17 cellular contexts compared by ENCODE assay signal in the genomic region with DNA sequence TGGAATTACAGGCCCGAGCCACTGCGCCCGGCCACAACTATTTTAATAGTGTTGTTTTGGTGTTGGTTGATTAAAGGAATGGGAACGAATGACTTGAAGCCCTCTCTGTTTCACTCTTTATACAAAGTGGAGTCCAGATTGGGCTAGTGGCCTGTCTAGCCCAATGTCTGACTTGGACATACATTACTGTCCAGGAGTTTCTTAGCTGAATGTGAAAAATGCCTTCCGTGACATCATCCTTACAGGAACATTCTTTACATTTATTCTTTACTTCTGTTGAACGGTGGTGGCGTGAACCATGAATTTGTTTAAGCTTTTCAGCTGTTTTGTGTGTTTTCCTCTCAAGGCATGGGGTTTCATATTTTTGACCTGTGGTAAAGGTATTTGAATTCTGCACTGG. TPM values are rescaled to one million over a fixed set of nuclear protein-coding genes. Genes with fewer than 3 reads are reported as not detected.
A peak's percentile ranks its signal among the peaks of the same experiment; 100 is the strongest.
DNase-seq lines count a peak whose midpoint lies in the region; ATAC-seq and TF ChIP-seq lines count a peak whose summit lies in the region.
"Had no signal": no experiment of that assay in that cellular context is flagged by ENCODE, and none has a peak within 500 bp of the region (broad histone marks: within the 10 kb centered on the region; RNA-seq: fewer than 3 reads in every experiment).

No MANE protein-coding gene starts in this region.

- no peaks in the 10 kb centered on the region for H4K20me1 ChIP-seq in OCI-LY1 (ENCODE audit: insufficient read depth, low read length)

- 63 to 69% (median 69%) methylated on average over 7 of the region's 7 CpGs for WGBS in psoas muscle, 3 donors
- WGBS in ovary, 3 donors = 71 to 74% (median 74%) methylated on average over 7 of the region's 7 CpGs

- H3K9me3 ChIP-seq in OCI-LY1 (ENCODE audit: low read length) = no peaks in the 10 kb centered on the region
- no peaks in the 10 kb centered on the region for H3K9me3 ChIP-seq in psoas muscle
- no peaks in the 10 kb centered on the region for H3K9me3 ChIP-seq in ovary
- H3K9me3 ChIP-seq: breast epithelium, left ventricle myocardium inferior had no signal

- H2AFZ ChIP-seq in OCI-LY1 (ENCODE audit: low read length) = no peak overlapping the region

- peaks cover 60% of the 10 kb centered on the region for H3K4me1 Mint-ChIP-seq in activated CD4-positive, alpha-beta T cell treated with anti-CD3 and anti-CD28 coated beads, Interleukin-2, amount 10 ng/mL, durations not matched to agents 24 days and 14 days
- peaks cover 68% of the 10 kb centered on the region for H3K4me1 Mint-ChIP-seq in activated CD4-positive, alpha-beta T cell treated with anti-CD3 and anti-CD28 coated beads, Interleukin-2, amount 10 ng/mL, durations not matched to agents 7 days and 5 days
- peaks cover 51% of the 10 kb centered on the region for H3K4me1 Mint-ChIP-seq in endothelial cell (ENCODE audit: unreplicated experiment)

- TF ChIP-seq POLR2A in ovary (IDR thresholded peaks at IDR 0.05) = no peak

- no peaks in the 10 kb centered on the region for H3F3A ChIP-seq in OCI-LY1 (ENCODE audit: insufficient read depth, low read length)

- H3K4me2 ChIP-seq in OCI-LY1 (ENCODE audit: low read length) = no peak overlapping the region; the same call in 1 of the 2 replicates

- no peak overlapping the region for H3K4me3 ChIP-seq in OCI-LY1 (ENCODE audit: low read depth, low read length, poor library complexity, severe bottlenecking)
- peak overlapping the region; percentile 6 for H3K4me3 ChIP-seq in psoas muscle
- no peak overlapping the region for H3K4me3 ChIP-seq in ovary
- H3K4me3 ChIP-seq: breast epithelium, left ventricle myocardium inferior had no signal

- peaks cover 43% of the 10 kb centered on the region for H3K36me3 Mint-ChIP-seq in activated CD4-positive, alpha-beta T cell treated with anti-CD3 and anti-CD28 coated beads, Interleukin-2, amount 10 ng/mL, durations not matched to agents 24 days and 14 days (ENCODE audit: low read depth)
- peaks cover 35% of the 10 kb centered on the region for H3K36me3 Mint-ChIP-seq in activated CD4-positive, alpha-beta T cell treated with anti-CD3 and anti-CD28 coated beads, Interleukin-2, amount 10 ng/mL, durations not matched to agents 7 days and 5 days (ENCODE audit: low read depth)
- peaks cover 19% of the 10 kb centered on the region for H3K36me3 Mint-ChIP-seq in endothelial cell (ENCODE audit: low read depth, unreplicated experiment)

- H3K27me3 Mint-ChIP-seq in activated CD4-positive, alpha-beta T cell treated with anti-CD3 and anti-CD28 coated beads, Interleukin-2, amount 10 ng/mL, durations not matched to agents 24 days and 14 days = no peaks in the 10 kb centered on the region
- no peaks in the 10 kb centered on the region for H3K27me3 Mint-ChIP-seq in activated CD4-positive, alpha-beta T cell treated with anti-CD3 and anti-CD28 coated beads, Interleukin-2, amount 10 ng/mL, durations not matched to agents 7 days and 5 days
- H3K27me3 Mint-ChIP-seq in endothelial cell (ENCODE audit: unreplicated experiment) = peaks cover 6% of the 10 kb centered on the region

- peaks cover 12% of the 10 kb centered on the region for H3K36me3 ChIP-seq in OCI-LY1 (ENCODE audit: insufficient read depth, low read length)
- peaks cover 0 to 2% of the 10 kb centered on the region in 2 donors for H3K36me3 ChIP-seq in psoas muscle (ENCODE audit: insufficient read depth in 1 of 2, low read depth in 1 of 2)
- no peaks in the 10 kb centered on the region for H3K36me3 ChIP-seq in ovary
- H3K36me3 ChIP-seq: breast epithelium, left ventricle myocardium inferior had no signal

- H3K79me2 ChIP-seq in OCI-LY1 (ENCODE audit: insufficient read depth, low read length) = peaks cover 99% of the 10 kb centered on the region

- H3K9me3 Mint-ChIP-seq in activated CD4-positive, alpha-beta T cell treated with anti-CD3 and anti-CD28 coated beads, Interleukin-2, amount 10 ng/mL, durations not matched to agents 24 days and 14 days = no peaks in the 10 kb centered on the region
- no peaks in the 10 kb centered on the region for H3K9me3 Mint-ChIP-seq in activated CD4-positive, alpha-beta T cell treated with anti-CD3 and anti-CD28 coated beads, Interleukin-2, amount 10 ng/mL, durations not matched to agents 7 days and 5 days
- no peaks in the 10 kb centered on the region for H3K9me3 Mint-ChIP-seq in endothelial cell (ENCODE audit: unreplicated experiment)

- ATAC-seq in psoas muscle = no peak

- TF ChIP-seq CTCF in OCI-LY1 (IDR thresholded peaks at IDR 0.05; ENCODE audit: low read length) (no peak), endothelial cell (IDR thresholded peaks at IDR 0.05; ENCODE audit: unreplicated experiment) (no peak), psoas muscle (IDR thresholded peaks at IDR 0.05) (no peak), ovary (IDR thresholded peaks at IDR 0.05) (no peak)

- no peaks in the 10 kb centered on the region for H3K9me2 ChIP-seq in OCI-LY1 (ENCODE audit: low read depth, low read length)

- peak overlapping the region; percentile 30 for H3K27ac Mint-ChIP-seq in activated CD4-positive, alpha-beta T cell treated with anti-CD3 and anti-CD28 coated beads, Interleukin-2, amount 10 ng/mL, durations not matched to agents 24 days and 14 days
- no peak overlapping the region for H3K27ac Mint-ChIP-seq in activated CD4-positive, alpha-beta T cell treated with anti-CD3 and anti-CD28 coated beads, Interleukin-2, amount 10 ng/mL, durations not matched to agents 7 days and 5 days
- peak overlapping the region; percentile 28 for H3K27ac Mint-ChIP-seq in endothelial cell (ENCODE audit: unreplicated experiment)

- peak overlapping the region; percentile 41 for H3K4me3 Mint-ChIP-seq in activated CD4-positive, alpha-beta T cell treated with anti-CD3 and anti-CD28 coated beads, Interleukin-2, amount 10 ng/mL, durations not matched to agents 24 days and 14 days
- H3K4me3 Mint-ChIP-seq in activated CD4-positive, alpha-beta T cell treated with anti-CD3 and anti-CD28 coated beads, Interleukin-2, amount 10 ng/mL, durations not matched to agents 7 days and 5 days = no peak overlapping the region
- peak overlapping the region; percentile 78 for H3K4me3 Mint-ChIP-seq in endothelial cell (ENCODE audit: unreplicated experiment)

- no peak for DNase-seq in activated CD4-positive, alpha-beta T cell treated with anti-CD3 and anti-CD28 coated beads, Interleukin-2, amount 10 ng/mL, durations not matched to agents 24 days and 14 days
- no peak for DNase-seq in activated CD4-positive, alpha-beta T cell treated with anti-CD3 and anti-CD28 coated beads, Interleukin-2, amount 10 ng/mL, durations not matched to agents 7 days and 5 days
- DNase-seq in endothelial cell (ENCODE audit: low spot score) (no peak), psoas muscle (no peak), cerebellar cortex (ENCODE audit: low spot score) (no peak), ovary (no peak), iPS-NIHi7 (ENCODE audit: extremely low spot score) (no peak)
- DNase-seq: activated T-cell treated with anti-CD3 and anti-CD28 coated beads, Interleukin-2, amount 50 U/mL, for 48 hours; DMS153; hypothalamus; left ventricle myocardium inferior; NCI-H1092; NCI-H2171 treated with DMSO at 0.1 percent for 48 hours; nucleus accumbens had no signal

- POLR2A ChIA-PET in activated CD4-positive, alpha-beta T cell treated with anti-CD3 and anti-CD28 coated beads, Interleukin-2, amount 10 ng/mL, durations not matched to agents 7 days and 5 days (lab: Charles Lee) = interaction anchor here (0.6 kb wide), 1 partner anchor 43 kb away, joined by 3 read pairs; no protein-coding TSS in a partner anchor

- CTCF ChIA-PET in activated CD4-positive, alpha-beta T cell treated with anti-CD3 and anti-CD28 coated beads, Interleukin-2, amount 10 ng/mL, durations not matched to agents 7 days and 5 days (lab: Charles Lee) = no interaction called here

- no peaks in the 10 kb centered on the region for H3K27me3 ChIP-seq in OCI-LY1 (ENCODE audit: insufficient read depth, low read length)
- no peaks in the 10 kb centered on the region for H3K27me3 ChIP-seq in psoas muscle (ENCODE audit: insufficient read depth in 3 of 3, low read length in 2 of 3)
- H3K27me3 ChIP-seq in ovary = no peaks in the 10 kb centered on the region
- H3K27me3 ChIP-seq: breast epithelium had no signal

- H3K27ac ChIP-seq in OCI-LY1 (ENCODE audit: low read depth, low read length, poor library complexity, severe bottlenecking) = peak overlapping the region; percentile 57
- no peak overlapping the region for H3K27ac ChIP-seq in psoas muscle
- H3K27ac ChIP-seq in ovary = no peak overlapping the region
- H3K27ac ChIP-seq: left ventricle myocardium inferior, VCaP had no signal

- peaks cover 49% of the 10 kb centered on the region for H3K4me1 ChIP-seq in OCI-LY1 (ENCODE audit: insufficient read depth, low read length, severe bottlenecking)
- peaks cover 82% of the 10 kb centered on the region for H3K4me1 ChIP-seq in psoas muscle
- H3K4me1 ChIP-seq in ovary (ENCODE audit: insufficient read depth) = peaks cover 25% of the 10 kb centered on the region

- no peak overlapping the region for H3K9ac ChIP-seq in OCI-LY1 (ENCODE audit: low read length)

- no peak for TF ChIP-seq EP300 in ovary (IDR thresholded peaks at IDR 0.05)

- intact Hi-C loops in activated CD4-positive, alpha-beta T cell treated with anti-CD3 and anti-CD28 coated beads, Interleukin-2, amount 10 ng/mL, durations not matched to agents 24 days and 14 days (cut with micrococcal nuclease) = no loop called here
- intact Hi-C loops in psoas muscle (cut with DNase I) (loop anchor here in 1 of 2 donors (5.0 kb wide), 1 partner anchor 37 kb away; no protein-coding TSS in a partner anchor), ovary (cut with DNase I) (no loop called here)

RNA-seq across cellular contexts. Expression of gene RAC1, which starts 5.6 kb away (rescaled TPM):
- 172 and 176 TPM in 2 replicates for total RNA-seq in activated CD4-positive, alpha-beta T cell treated with anti-CD3 and anti-CD28 coated beads, Interleukin-2, amount 10 ng/mL, durations not matched to agents 24 days and 14 days
- total RNA-seq in activated CD4-positive, alpha-beta T cell treated with anti-CD3 and anti-CD28 coated beads, Interleukin-2, amount 10 ng/mL, durations not matched to agents 7 days and 5 days = 100 to 1,000 TPM; 170 to 187 TPM
- total RNA-seq in endothelial cell (ENCODE audit: unreplicated experiment) (307 TPM), psoas muscle (100 to 1,000 TPM; 141 to 189 (median 175) TPM), ovary (100 to 1,000 TPM; 101 to 208 (median 198) TPM)
- polyA plus RNA-seq in psoas muscle (100 to 1,000 TPM; 167 to 284 (median 238) TPM), ovary (100 to 1,000 TPM; 153 to 389 TPM)

RNA-seq across cellular contexts. Expression of gene FAM220A, which starts 31.1 kb away (rescaled TPM):
- total RNA-seq in activated CD4-positive, alpha-beta T cell treated with anti-CD3 and anti-CD28 coated beads, Interleukin-2, amount 10 ng/mL, durations not matched to agents 24 days and 14 days = 7.8 and 9.3 TPM in 2 replicates
- total RNA-seq in activated CD4-positive, alpha-beta T cell treated with anti-CD3 and anti-CD28 coated beads, Interleukin-2, amount 10 ng/mL, durations not matched to agents 7 days and 5 days = 10 to 100 TPM; 11.2 to 17.2 TPM
- total RNA-seq in endothelial cell (ENCODE audit: unreplicated experiment) = 15.6 TPM
- 10 to 100 TPM; 24.9 to 44.2 (median 32.8) TPM for total RNA-seq in psoas muscle
- polyA plus RNA-seq in psoas muscle = 100 to 1,000 TPM in 1 of 3 donors, 10 to 100 TPM in 2; 12.6 to 108 (median 31.8) TPM
- 10 to 100 TPM; 13.5 to 27.2 (median 18.6) TPM for total RNA-seq in ovary
- 10 to 100 TPM; 12.1 to 14.2 TPM for polyA plus RNA-seq in ovary
